Comparison of ENCODE assay signal across 11 cellular contexts in the genomic region with DNA sequence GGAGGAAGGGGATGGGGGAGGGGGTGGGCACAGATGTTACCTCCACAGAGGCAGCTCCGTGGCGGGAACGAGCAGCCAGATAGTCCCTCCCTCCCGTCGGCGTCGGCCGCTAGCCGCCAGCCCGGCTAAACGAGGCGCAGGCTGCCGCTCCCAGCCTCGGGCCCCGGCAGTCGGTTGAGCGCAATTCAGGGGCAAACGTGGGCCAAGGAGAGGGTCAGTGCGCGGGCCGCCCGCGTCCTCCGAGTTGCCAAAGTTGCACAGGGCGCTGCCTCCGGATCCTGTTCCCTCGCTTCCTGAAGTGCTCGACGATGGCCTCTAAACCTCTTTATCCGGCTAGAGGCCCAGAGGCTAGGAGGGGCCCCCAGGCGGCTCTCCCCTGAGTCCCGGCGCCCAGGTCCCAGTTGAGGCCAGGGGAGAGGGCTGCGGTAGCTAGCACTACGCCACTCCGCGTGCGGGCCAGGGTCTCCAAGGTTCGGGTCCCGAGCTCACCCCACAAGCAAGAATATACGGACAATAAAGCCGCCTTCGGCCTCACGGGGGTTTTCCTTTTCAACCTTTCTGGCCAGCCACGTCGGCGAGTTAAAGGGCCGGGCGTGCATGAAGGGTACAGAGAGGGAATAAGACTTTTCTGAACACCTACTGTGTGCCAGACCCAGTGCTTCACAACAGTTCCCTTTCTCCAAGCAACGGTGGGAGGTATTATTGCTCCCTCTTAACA.
A peak's percentile ranks its signal among the peaks of the same experiment; 100 is the strongest.
DNase-seq lines count a peak whose midpoint lies in the region; ATAC-seq and TF ChIP-seq lines count a peak whose summit lies in the region.
"Had no signal": no experiment of that assay in that cellular context is flagged by ENCODE, and none has a peak within 500 bp of the region (broad histone marks: within the 10 kb centered on the region; RNA-seq: fewer than 3 reads in every experiment).

No MANE protein-coding gene starts in this region.

- WGBS in esophagus muscularis mucosa: 34% methylated on average over 30 of the region's 50 CpGs

- ATAC-seq in HG03565 (IDR thresholded peaks at IDR 0.05; ENCODE audit: unreplicated experiment) (no peak), HG02571 (IDR thresholded peaks at IDR 0.05; ENCODE audit: unreplicated experiment) (no peak), GM21515 (IDR thresholded peaks at IDR 0.05; ENCODE audit: unreplicated experiment) (no peak)

- no peak for TF ChIP-seq POLR2A in esophagus muscularis mucosa (IDR thresholded peaks at IDR 0.05; ENCODE audit: low read depth)

- no peaks in the 10 kb centered on the region for H3K79me2 ChIP-seq in parathyroid adenoma

- no peak for TF ChIP-seq EP300 in esophagus muscularis mucosa (IDR thresholded peaks at IDR 0.05)

- H3K36me3 ChIP-seq in NT2/D1 (ENCODE audit: insufficient read depth, insufficient read length, low read length) (no peaks in the 10 kb centered on the region), esophagus muscularis mucosa (no peaks in the 10 kb centered on the region), parathyroid adenoma (ENCODE audit: control insufficient read depth, insufficient read depth, low read length) (no peaks in the 10 kb centered on the region)
- H3K36me3 ChIP-seq: WERI-Rb-1 had no signal

- TF ChIP-seq CTCF in esophagus muscularis mucosa (IDR thresholded peaks at IDR 0.05): no peak
- TF ChIP-seq CTCF in parathyroid adenoma (IDR thresholded peaks at IDR 0.05): no peak

- no peaks in the 10 kb centered on the region for H3K9me3 ChIP-seq in NT2/D1 (ENCODE audit: insufficient read depth, low read length)
- no peaks in the 10 kb centered on the region for H3K9me3 ChIP-seq in esophagus muscularis mucosa
- H3K9me3 ChIP-seq in parathyroid adenoma (ENCODE audit: control insufficient read depth, low read length): no peaks in the 10 kb centered on the region

- H3K4me1 ChIP-seq in NT2/D1 (ENCODE audit: insufficient read depth, insufficient read length) (no peaks in the 10 kb centered on the region), esophagus muscularis mucosa (peaks cover 8 to 29% (median 28%) of the 10 kb centered on the region in 4 donors), parathyroid adenoma (no peaks in the 10 kb centered on the region)

- peak overlapping the region; percentile 68 for H3K4me2 ChIP-seq in parathyroid adenoma (ENCODE audit: low read length)

- H3K9ac ChIP-seq in NT2/D1 (ENCODE audit: insufficient read length, low read depth) (no peak overlapping the region), parathyroid adenoma (no peak overlapping the region)

- intact Hi-C loops in esophagus muscularis mucosa (cut with DNase I): no loop called here

- H2AFZ ChIP-seq in parathyroid adenoma: no peak overlapping the region

- DNase-seq in DMS53 treated with DMSO at 0.1 percent for 48 hours (lab: John Stamatoyannopoulos, UW; ENCODE audit: unreplicated experiment) (peak; percentile 5), NT2/D1 (ENCODE audit: low read depth, low spot score) (no peak), esophagus muscularis mucosa (ENCODE audit: extremely low spot score) (no peak), NCI-H2081 treated with DMSO at 0.1 percent for 48 hours (lab: John Stamatoyannopoulos, UW) (no peak)
- DNase-seq: foreskin melanocyte; stimulated activated CD4-positive, alpha-beta T cell treated with anti-CD3 and anti-CD28 coated beads, Interleukin-4, amount 100 ng/mL, for 1 hour; WERI-Rb-1 had no signal

- no peak overlapping the region for H3K27ac ChIP-seq in esophagus muscularis mucosa (replicated peaks in 1 of 4)
- H3K27ac ChIP-seq in parathyroid adenoma: no peak overlapping the region
- H3K27ac ChIP-seq: WERI-Rb-1 had no signal

- H3K27me3 ChIP-seq in NT2/D1 (ENCODE audit: insufficient read depth, insufficient read length) (peaks cover 11% of the 10 kb centered on the region), esophagus muscularis mucosa (peaks cover 7 to 80% (median 49%) of the 10 kb centered on the region in 4 donors), parathyroid adenoma (ENCODE audit: control insufficient read depth, insufficient read depth, low read length) (no peaks in the 10 kb centered on the region)

- H3K4me3 ChIP-seq in NT2/D1 (ENCODE audit: insufficient read length, low read depth): peak overlapping the region; percentile 18
- H3K4me3 ChIP-seq in esophagus muscularis mucosa: peak overlapping the region; percentile 50 to 62 (median 56)
- H3K4me3 ChIP-seq in parathyroid adenoma (ENCODE audit: low read depth, low read length): no peak overlapping the region
